Comparison of ENCODE assay signal across 1 cellular context in the genomic region with DNA sequence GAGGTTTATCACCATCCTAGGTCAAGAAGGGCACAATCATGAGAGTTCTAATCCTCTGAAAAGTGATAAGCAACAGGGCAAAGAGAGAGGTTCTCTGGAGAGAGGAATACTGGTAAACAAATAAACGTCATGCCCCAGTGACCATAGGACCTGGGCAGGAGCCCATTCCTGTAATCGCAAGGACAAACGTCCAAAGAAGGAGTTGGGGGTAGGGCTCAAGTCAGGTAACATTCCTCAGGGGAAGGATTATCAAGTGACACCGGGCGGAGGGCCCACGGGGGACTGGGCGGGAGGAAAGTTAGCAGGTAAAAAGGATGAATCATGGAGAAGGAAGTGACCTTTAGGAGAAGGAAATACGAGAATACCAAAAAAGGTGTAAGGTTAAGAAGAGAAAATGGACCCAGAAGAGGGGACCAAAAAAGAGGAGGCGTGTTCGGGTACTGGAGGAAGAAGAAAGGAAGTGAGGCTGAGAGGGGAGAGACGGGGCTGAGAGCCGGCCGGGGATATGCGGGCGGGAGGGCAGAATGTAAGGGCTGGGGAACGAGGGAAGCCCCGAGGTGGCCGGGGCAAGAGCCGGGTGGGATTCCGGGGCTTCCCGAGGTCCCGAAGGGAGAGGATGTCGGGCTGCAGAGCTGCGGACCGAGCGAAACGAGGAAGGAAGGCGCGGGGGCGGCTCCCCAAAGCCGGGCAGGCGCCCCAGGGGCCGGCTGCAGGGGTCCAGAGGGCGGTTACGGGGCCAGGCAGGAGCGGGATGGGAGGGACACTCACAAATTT.
TF ChIP-seq lines count a peak whose summit lies in the region.

No MANE protein-coding gene starts in this region.

TF ChIP-seq in GM12878, 131 proteins besides CTCF, POLR2A, EP300 and RAD21 (continued from another document):
- TF ChIP-seq, protein P1, sequence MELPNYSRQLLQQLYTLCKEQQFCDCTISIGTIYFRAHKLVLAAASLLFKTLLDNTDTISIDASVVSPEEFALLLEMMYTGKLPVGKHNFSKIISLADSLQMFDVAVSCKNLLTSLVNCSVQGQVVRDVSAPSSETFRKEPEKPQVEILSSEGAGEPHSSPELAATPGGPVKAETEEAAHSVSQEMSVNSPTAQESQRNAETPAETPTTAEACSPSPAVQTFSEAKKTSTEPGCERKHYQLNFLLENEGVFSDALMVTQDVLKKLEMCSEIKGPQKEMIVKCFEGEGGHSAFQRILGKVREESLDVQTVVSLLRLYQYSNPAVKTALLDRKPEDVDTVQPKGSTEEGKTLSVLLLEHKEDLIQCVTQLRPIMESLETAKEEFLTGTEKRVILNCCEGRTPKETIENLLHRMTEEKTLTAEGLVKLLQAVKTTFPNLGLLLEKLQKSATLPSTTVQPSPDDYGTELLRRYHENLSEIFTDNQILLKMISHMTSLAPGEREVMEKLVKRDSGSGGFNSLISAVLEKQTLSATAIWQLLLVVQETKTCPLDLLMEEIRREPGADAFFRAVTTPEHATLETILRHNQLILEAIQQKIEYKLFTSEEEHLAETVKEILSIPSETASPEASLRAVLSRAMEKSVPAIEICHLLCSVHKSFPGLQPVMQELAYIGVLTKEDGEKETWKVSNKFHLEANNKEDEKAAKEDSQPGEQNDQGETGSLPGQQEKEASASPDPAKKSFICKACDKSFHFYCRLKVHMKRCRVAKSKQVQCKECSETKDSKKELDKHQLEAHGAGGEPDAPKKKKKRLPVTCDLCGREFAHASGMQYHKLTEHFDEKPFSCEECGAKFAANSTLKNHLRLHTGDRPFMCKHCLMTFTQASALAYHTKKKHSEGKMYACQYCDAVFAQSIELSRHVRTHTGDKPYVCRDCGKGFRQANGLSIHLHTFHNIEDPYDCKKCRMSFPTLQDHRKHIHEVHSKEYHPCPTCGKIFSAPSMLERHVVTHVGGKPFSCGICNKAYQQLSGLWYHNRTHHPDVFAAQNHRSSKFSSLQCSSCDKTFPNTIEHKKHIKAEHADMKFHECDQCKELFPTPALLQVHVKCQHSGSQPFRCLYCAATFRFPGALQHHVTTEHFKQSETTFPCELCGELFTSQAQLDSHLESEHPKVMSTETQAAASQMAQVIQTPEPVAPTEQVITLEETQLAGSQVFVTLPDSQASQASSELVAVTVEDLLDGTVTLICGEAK (IDR thresholded peaks at IDR 0.05; ENCODE audit: borderline replicate concordance): peak; percentile 85
- no peak for TF ChIP-seq BMI1 (IDR thresholded peaks at IDR 0.05; ENCODE audit: borderline replicate concordance)
- no peak for TF ChIP-seq NR2F1 (conservative IDR thresholded peaks at IDR 0.05)
- TF ChIP-seq HCFC1 (IDR thresholded peaks at IDR 0.05; ENCODE audit: low read length): 0 out of 2 replicates have a peak, but pooled peaks have one; percentile 18
- no peak for TF ChIP-seq NFYA (IDR thresholded peaks at IDR 0.05; ENCODE audit: borderline replicate concordance, low read depth, low read length)
- no peak for TF ChIP-seq SUPT20H (IDR thresholded peaks at IDR 0.05; ENCODE audit: borderline replicate concordance, control insufficient read depth, low read depth, low read length)
- no peak for TF ChIP-seq RCOR1 (conservative IDR thresholded peaks at IDR 0.05; ENCODE audit: low read depth, low read length)
- peak; percentile 75 for TF ChIP-seq HDGF (IDR thresholded peaks at IDR 0.05)
- TF ChIP-seq, protein P2, sequence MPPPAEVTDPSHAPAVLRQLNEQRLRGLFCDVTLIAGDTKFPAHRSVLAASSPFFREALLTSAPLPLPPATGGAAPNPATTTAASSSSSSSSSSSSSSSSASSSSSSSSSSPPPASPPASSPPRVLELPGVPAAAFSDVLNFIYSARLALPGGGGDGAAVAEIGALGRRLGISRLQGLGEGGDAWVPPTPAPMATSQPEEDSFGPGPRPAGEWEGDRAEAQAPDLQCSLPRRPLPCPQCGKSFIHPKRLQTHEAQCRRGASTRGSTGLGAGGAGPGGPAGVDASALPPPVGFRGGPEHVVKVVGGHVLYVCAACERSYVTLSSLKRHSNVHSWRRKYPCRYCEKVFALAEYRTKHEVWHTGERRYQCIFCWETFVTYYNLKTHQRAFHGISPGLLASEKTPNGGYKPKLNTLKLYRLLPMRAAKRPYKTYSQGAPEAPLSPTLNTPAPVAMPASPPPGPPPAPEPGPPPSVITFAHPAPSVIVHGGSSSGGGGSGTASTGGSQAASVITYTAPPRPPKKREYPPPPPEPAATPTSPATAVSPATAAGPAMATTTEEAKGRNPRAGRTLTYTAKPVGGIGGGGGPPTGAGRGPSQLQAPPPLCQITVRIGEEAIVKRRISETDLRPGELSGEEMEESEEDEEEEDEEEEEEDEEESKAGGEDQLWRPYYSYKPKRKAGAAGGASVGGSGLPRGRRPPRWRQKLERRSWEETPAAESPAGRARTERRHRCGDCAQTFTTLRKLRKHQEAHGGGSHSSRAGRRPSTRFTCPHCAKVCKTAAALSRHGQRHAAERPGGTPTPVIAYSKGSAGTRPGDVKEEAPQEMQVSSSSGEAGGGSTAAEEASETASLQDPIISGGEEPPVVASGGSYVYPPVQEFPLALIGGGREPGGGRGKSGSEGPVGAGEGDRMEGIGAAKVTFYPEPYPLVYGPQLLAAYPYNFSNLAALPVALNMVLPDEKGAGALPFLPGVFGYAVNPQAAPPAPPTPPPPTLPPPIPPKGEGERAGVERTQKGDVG (CRISPR knock-in tag; IDR thresholded peaks at IDR 0.05): no peak
- TF ChIP-seq TBL1XR1 (IDR thresholded peaks at IDR 0.05; ENCODE audit: low read depth, low read length): 0 out of 2 replicates have a peak, but pooled peaks have one; percentile 5
- no peak for TF ChIP-seq CBFB (IDR thresholded peaks at IDR 0.05; ENCODE audit: low read depth)
- no peak for TF ChIP-seq SRF (IDR thresholded peaks at IDR 0.05; ENCODE audit: low read depth in 2 of 2, low read length in 2 of 2)
- TF ChIP-seq NBN (IDR thresholded peaks at IDR 0.05): peak; percentile 80
- TF ChIP-seq ZNF207 (IDR thresholded peaks at IDR 0.05; ENCODE audit: borderline replicate concordance): no peak
- TF ChIP-seq LARP7 (IDR thresholded peaks at IDR 0.05): no peak
